In genomic region chr22:39631857-39632256, GRCh38 we compare ENCODE assay signal across 12 cellular contexts.
DNase-seq lines count a peak whose midpoint lies in the region; TF ChIP-seq lines count a peak whose summit lies in the region.
"Had no signal": no experiment of that assay in that cellular context is flagged by ENCODE, and none has a peak within 500 bp of the region (broad histone marks: within the 10 kb centered on the region; RNA-seq: fewer than 3 reads in every experiment).

No MANE protein-coding gene starts in this region.

- H3K36me3 ChIP-seq in H7 (replicated peaks; ENCODE audit: control insufficient read depth, insufficient read depth, low read length), result no peaks in the 10 kb centered on the region
- no peaks in the 10 kb centered on the region for H3K36me3 ChIP-seq in neural progenitor cell
- H3K36me3 ChIP-seq in Caco-2 (ENCODE audit: control insufficient read depth, insufficient read depth, low read length), result no peaks in the 10 kb centered on the region
- H3K36me3 ChIP-seq in BE2C, result no peaks in the 10 kb centered on the region

- no peak overlapping the region for H2AFZ ChIP-seq in neural progenitor cell (replicated peaks)

- peaks cover 21% of the 10 kb centered on the region for H4K20me1 ChIP-seq in neural progenitor cell (ENCODE audit: low read depth)

- H3K4me3 Mint-ChIP-seq in neural progenitor cell (no peak overlapping the region), Caco-2 (ENCODE audit: unreplicated experiment) (no peak overlapping the region)
- H3K4me3 Mint-ChIP-seq: B cell; CD4-positive, alpha-beta memory T cell had no signal

- intact Hi-C loops in Caco-2 (cut with micrococcal nuclease; ENCODE audit: unreplicated experiment), result no loop called here

- H3K9me3 ChIP-seq in neural progenitor cell (ENCODE audit: low read depth) (no peaks in the 10 kb centered on the region), Caco-2 (no peaks in the 10 kb centered on the region), BE2C (no peaks in the 10 kb centered on the region)

- H3K4me1 ChIP-seq in neural progenitor cell (peaks cover 21% of the 10 kb centered on the region), Caco-2 (no peaks in the 10 kb centered on the region), BE2C (peaks cover 13% of the 10 kb centered on the region)

- peak; percentile 70 for DNase-seq in H7
- DNase-seq in NCI-H82 treated with DMSO at 0.1 percent for 48 hours (lab: John Stamatoyannopoulos, UW; ENCODE audit: unreplicated experiment), result peak; percentile 14
- peak; percentile 83 for DNase-seq in neural progenitor cell (ENCODE audit: low spot score)
- no peak for DNase-seq in Caco-2
- no peak for DNase-seq in DMS79 (lab: John Stamatoyannopoulos, UW)
- no peak for DNase-seq in BE2C
- DNase-seq in NCI-H2171 treated with DMSO at 0.1 percent for 48 hours (lab: John Stamatoyannopoulos, UW), result no peak
- DNase-seq: CD4-positive, alpha-beta memory T cell; GF-D8 had no signal

- no peaks in the 10 kb centered on the region for H3K36me3 Mint-ChIP-seq in neural progenitor cell
- no peaks in the 10 kb centered on the region for H3K36me3 Mint-ChIP-seq in Caco-2 (ENCODE audit: insufficient read depth, unreplicated experiment)
- H3K36me3 Mint-ChIP-seq: CD4-positive, alpha-beta memory T cell had no signal

- H3K27me3 ChIP-seq in H7 (ENCODE audit: control insufficient read depth, insufficient read depth, low read length) (no peaks in the 10 kb centered on the region), neural progenitor cell (peaks cover 23% of the 10 kb centered on the region), Caco-2 (replicated peaks; ENCODE audit: control insufficient read depth, insufficient read depth, low read length) (no peaks in the 10 kb centered on the region), BE2C (no peaks in the 10 kb centered on the region)

- TF ChIP-seq CTCF in neural progenitor cell (IDR thresholded peaks at IDR 0.05), result no peak
- no peak for TF ChIP-seq CTCF in Caco-2 (IDR thresholded peaks at IDR 0.05; ENCODE audit: insufficient read depth in 1 of 2, low read depth in 1 of 2, low read length in 1 of 2, severe bottlenecking in 1 of 2, unreplicated experiment in 1 of 2)
- TF ChIP-seq CTCF in BE2C (IDR thresholded peaks at IDR 0.05; ENCODE audit: low read depth, low read length), result no peak

- H3K4me3 ChIP-seq in H7 (ENCODE audit: insufficient read depth, low read depth, low read length) (no peak overlapping the region), neural progenitor cell (no peak overlapping the region), Caco-2 (ENCODE audit: low read depth, low read length) (no peak overlapping the region), BE2C (ENCODE audit: low read depth, low read length) (no peak overlapping the region)

- H3K9me3 Mint-ChIP-seq in neural progenitor cell (no peaks in the 10 kb centered on the region), Caco-2 (ENCODE audit: unreplicated experiment) (no peaks in the 10 kb centered on the region)
- H3K9me3 Mint-ChIP-seq: CD4-positive, alpha-beta memory T cell had no signal

- no peak overlapping the region for H3K9ac ChIP-seq in neural progenitor cell

- H3K27ac Mint-ChIP-seq in neural progenitor cell (no peak overlapping the region), Caco-2 (ENCODE audit: unreplicated experiment) (no peak overlapping the region)
- H3K27ac Mint-ChIP-seq: B cell had no signal

- H3K4me2 ChIP-seq in neural progenitor cell, result peak overlapping the region; percentile 59

- BruUV-seq in Caco-2 (replicated peaks; lab: Mats Ljungman, UMichigan), result no TSS peak

- peaks cover 42% of the 10 kb centered on the region for H3K4me1 Mint-ChIP-seq in neural progenitor cell
- H3K4me1 Mint-ChIP-seq in Caco-2 (ENCODE audit: low read depth, unreplicated experiment), result no peaks in the 10 kb centered on the region
- H3K4me1 Mint-ChIP-seq: B cell had no signal

- no peaks in the 10 kb centered on the region for H3K79me2 ChIP-seq in neural progenitor cell (ENCODE audit: low read depth)

- H3F3A ChIP-seq in neural progenitor cell (ENCODE audit: low read depth), result peaks cover 16% of the 10 kb centered on the region

- POLR2A ChIA-PET in Caco-2 (lab: Charles Lee), result no interaction called here

- CTCF ChIA-PET in Caco-2 (lab: Charles Lee), result no interaction called here

- H3K27ac ChIP-seq in neural progenitor cell, result no peak overlapping the region
- H3K27ac ChIP-seq: C4-2B, HL-60 had no signal

- H3K27me3 Mint-ChIP-seq in neural progenitor cell (ENCODE audit: insufficient read depth, low read depth), result peaks cover 14% of the 10 kb centered on the region
- peaks cover 4% of the 10 kb centered on the region for H3K27me3 Mint-ChIP-seq in Caco-2 (ENCODE audit: insufficient read depth, unreplicated experiment)
- H3K27me3 Mint-ChIP-seq: CD4-positive, alpha-beta memory T cell had no signal

Comparison
In these comparisons a context has a peak if more than half of its experiments do, and no peak if none do; other contexts are left out.
1. DNase-seq: peak in H7 (single experiment), NCI-H82 treated with DMSO at 0.1 percent for 48 hours (single experiment) and neural progenitor cell (single experiment); none in Caco-2 (0 of 2), DMS79 (single experiment), BE2C (single experiment) and NCI-H2171 treated with DMSO at 0.1 percent for 48 hours (single experiment).